In the genomic region with DNA sequence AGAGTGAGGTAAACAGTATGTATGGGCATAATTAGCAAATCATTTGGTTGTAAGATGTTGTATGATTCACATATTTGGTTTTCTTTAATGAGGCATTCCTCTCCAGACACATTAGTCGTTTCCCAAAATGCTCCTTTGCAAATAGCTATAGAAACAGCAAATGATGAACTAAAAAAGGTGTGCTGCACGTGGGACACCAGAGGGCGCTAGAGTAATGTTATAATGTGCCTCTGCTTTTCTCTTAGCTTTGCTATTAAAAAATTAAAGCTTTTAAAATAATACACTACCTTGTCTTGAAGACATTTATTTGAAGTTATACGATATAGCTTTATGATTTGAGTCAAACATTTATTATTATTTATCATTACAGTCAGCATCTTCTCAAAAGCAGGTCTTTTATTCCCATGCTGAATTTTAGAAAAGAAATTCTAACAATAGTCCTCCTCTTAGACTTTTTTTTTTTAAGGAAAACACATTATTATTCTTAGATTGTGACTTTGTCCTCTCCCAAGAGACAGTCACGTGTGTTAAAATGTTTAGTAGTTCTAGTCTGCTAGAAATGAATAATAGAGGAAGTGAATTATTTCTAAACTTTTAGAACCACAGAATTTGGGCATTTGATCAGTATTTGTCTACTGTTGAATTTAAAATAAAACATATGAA, we compare ENCODE assay signal across 8 cellular contexts.
A peak's percentile ranks its signal among the peaks of the same experiment; 100 is the strongest.
DNase-seq lines count a peak whose midpoint lies in the region; ATAC-seq, FAIRE-seq and TF ChIP-seq lines count a peak whose summit lies in the region.

No MANE protein-coding gene starts in this region.

- no peaks in the 10 kb centered on the region for H3K4me1 Mint-ChIP-seq in stimulated activated naive CD8-positive, alpha-beta T cell treated with anti-CD3 and anti-CD28 coated beads, Interleukin-15, amount 100 ng/mL, for 72 hours

- TF ChIP-seq CTCF in BE2C (IDR thresholded peaks at IDR 0.05; ENCODE audit: low read depth, low read length) (peak; percentile 91), WERI-Rb-1 (IDR thresholded peaks at IDR 0.05; ENCODE audit: low read depth, low read length) (peak; percentile 66), dorsolateral prefrontal cortex (IDR thresholded peaks at IDR 0.05 in 54 of 56, conservative IDR thresholded peaks at IDR 0.05 in 2 of 56; ENCODE audit: low read depth in 1 of 56, partially characterized antibody in 56 of 56) (peak; percentile 74 to 99 (median 87))

- H3K27ac ChIP-seq in WERI-Rb-1 (no peak overlapping the region), dorsolateral prefrontal cortex (no peak overlapping the region), mesenchymal stem cell (ENCODE audit: low read length, poor library complexity, severe bottlenecking) (no peak overlapping the region)

- no peak overlapping the region for H3K4me2 ChIP-seq in mesenchymal stem cell (ENCODE audit: low read length, poor library complexity, severe bottlenecking)

- H2BK12ac ChIP-seq in mesenchymal stem cell (ENCODE audit: low read length in 2 of 2): no peak overlapping the region

- no peak overlapping the region for H2AFZ ChIP-seq in mesenchymal stem cell (ENCODE audit: low read depth, low read length)

- H3K4me1 ChIP-seq in BE2C (peaks cover 33% of the 10 kb centered on the region), mesenchymal stem cell (ENCODE audit: control insufficient read depth, insufficient read depth, low read depth, low read length) (no peaks in the 10 kb centered on the region)

- peak overlapping the region; percentile 79 for H3K9ac ChIP-seq in mesenchymal stem cell (ENCODE audit: low read length)

- ATAC-seq in stimulated activated naive CD8-positive, alpha-beta T cell treated with anti-CD3 and anti-CD28 coated beads, Interleukin-15, amount 100 ng/mL, for 72 hours: no peak
- ATAC-seq in HG03469 (IDR thresholded peaks at IDR 0.05; ENCODE audit: unreplicated experiment): no peak

- no peak overlapping the region for H4K91ac ChIP-seq in mesenchymal stem cell (ENCODE audit: low read length)

- no peak overlapping the region for H2AK5ac ChIP-seq in mesenchymal stem cell (ENCODE audit: low read length, severe bottlenecking)

- WGBS in mesenchymal stem cell: no CpG with 5 or more reads among the region's 5 CpGs

- no peak overlapping the region for H3K14ac ChIP-seq in mesenchymal stem cell (ENCODE audit: low read length in 2 of 2)

- no peaks in the 10 kb centered on the region for H3K9me3 Mint-ChIP-seq in stimulated activated naive CD8-positive, alpha-beta T cell treated with anti-CD3 and anti-CD28 coated beads, Interleukin-15, amount 100 ng/mL, for 72 hours

- DNase-seq in BE2C (peak; percentile 69), GM19239 (ENCODE audit: insufficient read length, low spot score) (no peak), NCI-H2107 (lab: John Stamatoyannopoulos, UW) (peak; percentile 21), WERI-Rb-1 (peak; percentile 44), dorsolateral prefrontal cortex (peak in 7 of 10 donors; percentile 27 to 68 (median 47)), mesenchymal stem cell (peak; percentile 70)
- DNase-seq in stimulated activated naive CD8-positive, alpha-beta T cell treated with anti-CD3 and anti-CD28 coated beads, Interleukin-15, amount 100 ng/mL, for 72 hours: peak; percentile 32 to 36

- H3K79me1 ChIP-seq in mesenchymal stem cell (replicated peaks; ENCODE audit: low read length, poor library complexity, severe bottlenecking): no peaks in the 10 kb centered on the region

- H3K4ac ChIP-seq in mesenchymal stem cell (ENCODE audit: low read depth in 1 of 2, low read length in 2 of 2): no peak overlapping the region

- no peak overlapping the region for H2BK5ac ChIP-seq in mesenchymal stem cell (ENCODE audit: low read depth, low read length, poor library complexity, severe bottlenecking)

- intact Hi-C loops in dorsolateral prefrontal cortex (cut with DNase I): loop anchor here (5.0 to 10.0 kb wide), 4 partner anchors 63 to 672 kb away; no protein-coding TSS in a partner anchor

- no peak overlapping the region for H3K4me3 ChIP-seq in BE2C (ENCODE audit: low read depth, low read length)
- no peak overlapping the region for H3K4me3 ChIP-seq in WERI-Rb-1 (ENCODE audit: low read depth, low read length)
- no peak overlapping the region for H3K4me3 ChIP-seq in dorsolateral prefrontal cortex
- no peak overlapping the region for H3K4me3 ChIP-seq in mesenchymal stem cell (ENCODE audit: insufficient read depth in 1 of 2, low read depth in 1 of 2, low read length in 2 of 2)

- H3K9me3 ChIP-seq in BE2C (no peaks in the 10 kb centered on the region), WERI-Rb-1 (ENCODE audit: severe bottlenecking) (no peaks in the 10 kb centered on the region), mesenchymal stem cell (ENCODE audit: control insufficient read depth, low read length) (no peaks in the 10 kb centered on the region)

- no peak overlapping the region for H3K23ac ChIP-seq in mesenchymal stem cell (ENCODE audit: low read length in 2 of 2)

- no peaks in the 10 kb centered on the region for H3K36me3 ChIP-seq in BE2C
- H3K36me3 ChIP-seq in WERI-Rb-1: no peaks in the 10 kb centered on the region
- H3K36me3 ChIP-seq in mesenchymal stem cell (ENCODE audit: control insufficient read depth in 1 of 2, insufficient read depth in 2 of 2, low read depth in 1 of 2, low read length in 2 of 2): no peaks in the 10 kb centered on the region

- H2BK120ac ChIP-seq in mesenchymal stem cell (ENCODE audit: low read depth, low read length): no peak overlapping the region

- H3K27me3 Mint-ChIP-seq in stimulated activated naive CD8-positive, alpha-beta T cell treated with anti-CD3 and anti-CD28 coated beads, Interleukin-15, amount 100 ng/mL, for 72 hours: no peaks in the 10 kb centered on the region

- no peaks in the 10 kb centered on the region for H3K27me3 ChIP-seq in BE2C
- no peaks in the 10 kb centered on the region for H3K27me3 ChIP-seq in WERI-Rb-1 (ENCODE audit: insufficient read depth, low read depth, severe bottlenecking)
- H3K27me3 ChIP-seq in dorsolateral prefrontal cortex: peaks cover 0 to 9% (median 0%) of the 10 kb centered on the region in 45 donors
- peaks cover 0 to 8% of the 10 kb centered on the region in 2 experiments for H3K27me3 ChIP-seq in mesenchymal stem cell (ENCODE audit: control insufficient read depth in 1 of 2, insufficient read depth in 1 of 2, low read length in 2 of 2)

- no peak overlapping the region for H2BK15ac ChIP-seq in mesenchymal stem cell (ENCODE audit: low read depth, poor library complexity, severe bottlenecking)

- no peak overlapping the region for H4K8ac ChIP-seq in mesenchymal stem cell (ENCODE audit: low read length)

- H3K27ac Mint-ChIP-seq in stimulated activated naive CD8-positive, alpha-beta T cell treated with anti-CD3 and anti-CD28 coated beads, Interleukin-15, amount 100 ng/mL, for 72 hours: no peak overlapping the region

- FAIRE-seq in GM19239 (lab: Jason Lieb, UNC): peak; percentile 84

- no peak overlapping the region for H3K4me3 Mint-ChIP-seq in stimulated activated naive CD8-positive, alpha-beta T cell treated with anti-CD3 and anti-CD28 coated beads, Interleukin-15, amount 100 ng/mL, for 72 hours

- no peak overlapping the region for H3K18ac ChIP-seq in mesenchymal stem cell (ENCODE audit: low read depth in 1 of 2, low read length in 2 of 2)
